ENCODE assay signal across 8 cellular contexts in genomic region chr3:20080956-20081554, GRCh38. TPM values are rescaled to one million over a fixed set of nuclear protein-coding genes. Genes with fewer than 3 reads are reported as not detected.
A peak's percentile ranks its signal among the peaks of the same experiment; 100 is the strongest.
DNase-seq lines count a peak whose midpoint lies in the region; ATAC-seq and TF ChIP-seq lines count a peak whose summit lies in the region.

No MANE protein-coding gene starts in this region.

- peak; percentile 3 for DNase-seq in stimulated activated CD8-positive, alpha-beta memory T cell treated with anti-CD3 and anti-CD28 coated beads, Interleukin-12 subunit alpha, Interleukin-12 subunit beta, amount 100 ng/mL, for 1 hour (ENCODE audit: low read depth)
- DNase-seq in stimulated activated CD8-positive, alpha-beta memory T cell treated with anti-CD3 and anti-CD28 coated beads, Interleukin-4, amount 100 ng/mL, for 48 hours, result no peak
- DNase-seq in RWPE2 (ENCODE audit: low spot score), result no peak
- no peak for DNase-seq in coronary artery (ENCODE audit: low spot score)
- no peak for DNase-seq in naive thymus-derived CD4-positive, alpha-beta T cell
- no peak for DNase-seq in OCI-LY7 (ENCODE audit: low spot score)
- no peak for DNase-seq in T1000 (lab: John Stamatoyannopoulos, UW)

- ATAC-seq in HG03196 (IDR thresholded peaks at IDR 0.05; ENCODE audit: unreplicated experiment) (peak; percentile 96), RWPE2 (ENCODE audit: low read depth) (peak; percentile 76)
- peak; percentile 88 for ATAC-seq in naive thymus-derived CD4-positive, alpha-beta T cell

- no peaks in the 10 kb centered on the region for H3K79me2 ChIP-seq in OCI-LY7 (ENCODE audit: insufficient read depth, low read depth, low read length)

- H3K4me1 ChIP-seq in RWPE2 (ENCODE audit: insufficient read depth, poor library complexity, severe bottlenecking) (peaks cover 8% of the 10 kb centered on the region), OCI-LY7 (ENCODE audit: insufficient read depth, low read length, poor library complexity, severe bottlenecking) (no peaks in the 10 kb centered on the region)
- H3K4me1 ChIP-seq in naive thymus-derived CD4-positive, alpha-beta T cell (ENCODE audit: control insufficient read depth in 2 of 2, insufficient read depth in 2 of 2, low read length in 2 of 2), result no peaks in the 10 kb centered on the region

- H2AFZ ChIP-seq in OCI-LY7 (ENCODE audit: low read length), result no peak overlapping the region

- no peak overlapping the region for H3K27ac ChIP-seq in RWPE2 (ENCODE audit: poor library complexity, severe bottlenecking)
- H3K27ac ChIP-seq in coronary artery, result peak overlapping the region in 1 of 2 donors; percentile 52
- no peak overlapping the region for H3K27ac ChIP-seq in naive thymus-derived CD4-positive, alpha-beta T cell (ENCODE audit: low read depth, low read length)
- H3K27ac ChIP-seq in OCI-LY7 (ENCODE audit: low read depth, low read length, poor library complexity, severe bottlenecking), result no peak overlapping the region

- TF ChIP-seq CTCF in RWPE2 (IDR thresholded peaks at IDR 0.05; ENCODE audit: poor library complexity, severe bottlenecking) (no peak), coronary artery (IDR thresholded peaks at IDR 0.05) (no peak), OCI-LY7 (conservative IDR thresholded peaks at IDR 0.05; ENCODE audit: low read length) (no peak)

- intact Hi-C loops in naive thymus-derived CD4-positive, alpha-beta T cell (cut with micrococcal nuclease), result no loop called here
- intact Hi-C loops in OCI-LY7 (cut with micrococcal nuclease; ENCODE audit: unreplicated experiment), result no loop called here

- CTCF ChIA-PET in naive thymus-derived CD4-positive, alpha-beta T cell (lab: Charles Lee), result no interaction called here
- CTCF ChIA-PET in OCI-LY7 (lab: Charles Lee; ENCODE audit: unreplicated experiment), result no interaction called here

- H3K4me1 Mint-ChIP-seq in naive thymus-derived CD4-positive, alpha-beta T cell, result peaks cover 13 to 39% (median 26%) of the 10 kb centered on the region in 7 donors

- H3K27me3 Mint-ChIP-seq in naive thymus-derived CD4-positive, alpha-beta T cell, result no peaks in the 10 kb centered on the region

- H3K4me3 ChIP-seq in RWPE2 (ENCODE audit: severe bottlenecking) (no peak overlapping the region), coronary artery (peak overlapping the region; percentile 23), OCI-LY7 (ENCODE audit: low read depth, low read length, poor library complexity, severe bottlenecking) (no peak overlapping the region)
- H3K4me3 ChIP-seq in naive thymus-derived CD4-positive, alpha-beta T cell (ENCODE audit: low read length), result no peak overlapping the region

- H3K9me2 ChIP-seq in OCI-LY7 (ENCODE audit: insufficient read depth, low read length), result no peaks in the 10 kb centered on the region

- peak overlapping the region in 7 of 9 donors; percentile 12 to 83 (median 38) for H3K27ac Mint-ChIP-seq in naive thymus-derived CD4-positive, alpha-beta T cell

- POLR2A ChIA-PET in naive thymus-derived CD4-positive, alpha-beta T cell (lab: Charles Lee), result no interaction called here
- POLR2A ChIA-PET in OCI-LY7 (lab: Charles Lee), result interaction anchor here (0.5 to 1.2 kb wide), 2 partner anchors 38 to 80 kb away, joined by 3 read pairs; no protein-coding TSS in a partner anchor

- no peaks in the 10 kb centered on the region for H3K36me3 ChIP-seq in RWPE2 (ENCODE audit: low read depth)
- H3K36me3 ChIP-seq in naive thymus-derived CD4-positive, alpha-beta T cell (ENCODE audit: control insufficient read depth in 2 of 3, insufficient read depth in 3 of 3, low read length in 3 of 3), result peaks cover 0 to 9% (median 0%) of the 10 kb centered on the region in 3 experiments
- peaks cover 2% of the 10 kb centered on the region; the same call in 1 of the 2 replicates for H3K36me3 ChIP-seq in OCI-LY7 (ENCODE audit: insufficient read depth, low read length)

- no peaks in the 10 kb centered on the region for H4K20me1 ChIP-seq in OCI-LY7 (ENCODE audit: insufficient read depth, low read length)

- H3K27me3 ChIP-seq in RWPE2 (ENCODE audit: insufficient read depth, poor library complexity, severe bottlenecking), result no peaks in the 10 kb centered on the region
- H3K27me3 ChIP-seq in naive thymus-derived CD4-positive, alpha-beta T cell (ENCODE audit: control insufficient read depth in 2 of 2, insufficient read depth in 2 of 2, low read length in 2 of 2), result no peaks in the 10 kb centered on the region

- no TSS peak for BruUV-seq in OCI-LY7 (replicated peaks; lab: Mats Ljungman, UMichigan)

- H3K4me3 Mint-ChIP-seq in naive thymus-derived CD4-positive, alpha-beta T cell, result peak overlapping the region in 3 of 10 donors; percentile 6 to 47 (median 40)

- H3K9me3 Mint-ChIP-seq in naive thymus-derived CD4-positive, alpha-beta T cell, result no peaks in the 10 kb centered on the region

- H3K36me3 Mint-ChIP-seq in naive thymus-derived CD4-positive, alpha-beta T cell, result peaks cover 0 to 49% (median 19%) of the 10 kb centered on the region in 5 donors

- no peak overlapping the region for H3K4me2 ChIP-seq in OCI-LY7 (ENCODE audit: low read length)

- no peaks in the 10 kb centered on the region for H3K9me3 ChIP-seq in RWPE2 (ENCODE audit: severe bottlenecking)
- H3K9me3 ChIP-seq in naive thymus-derived CD4-positive, alpha-beta T cell (ENCODE audit: control insufficient read depth in 2 of 3, low read length in 3 of 3), result no peaks in the 10 kb centered on the region
- H3K9me3 ChIP-seq in OCI-LY7 (ENCODE audit: low read length), result no peaks in the 10 kb centered on the region

RNA-seq across cellular contexts. Expression of gene KAT2B, which starts 40.8 kb away (rescaled TPM):
- 100 to 1,000 TPM in 1 of 5 experiments, 10 to 100 TPM in 4; 58.5 to 127 (median 62.5) TPM for total RNA-seq in naive thymus-derived CD4-positive, alpha-beta T cell
- polyA plus RNA-seq in naive thymus-derived CD4-positive, alpha-beta T cell, result 1 to 10 TPM; 1.7 to 2.4 TPM
- 19.2 and 24.2 TPM in 2 replicates for total RNA-seq in OCI-LY7 (2014; rRNA removed; shearing (Covaris generic))
- 32.9 and 33.4 TPM in 2 replicates for total RNA-seq in OCI-LY7 (2022)
